18 cellular contexts compared by ENCODE assay signal in the genomic region with DNA sequence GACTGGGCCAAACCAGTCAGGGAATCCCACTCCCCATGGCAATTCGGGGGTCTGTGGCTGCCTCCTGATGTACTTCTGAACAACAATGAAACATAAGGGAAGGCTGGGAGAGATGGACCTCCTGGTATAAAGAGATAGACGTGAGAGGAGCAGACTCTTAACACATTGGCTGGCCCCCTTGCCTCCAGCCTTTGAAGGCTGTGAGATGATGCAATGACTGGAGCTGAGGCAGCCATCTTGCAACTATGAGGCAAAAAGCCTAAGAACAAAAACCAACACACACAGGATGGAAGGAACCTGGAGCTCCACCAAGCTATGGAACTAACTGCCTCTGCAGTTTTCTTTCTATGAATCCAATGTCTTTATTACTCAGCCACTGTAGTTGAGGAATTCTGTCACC. TPM values are rescaled to one million over a fixed set of nuclear protein-coding genes. Genes with fewer than 3 reads are reported as not detected.
"Had no signal": no experiment of that assay in that cellular context is flagged by ENCODE, and none has a peak within 500 bp of the region (broad histone marks: within the 10 kb centered on the region; RNA-seq: fewer than 3 reads in every experiment).

No MANE protein-coding gene starts in this region.

RNA-seq across cellular contexts. Expression of a gene that starts 58.8 kb away (rescaled TPM):
- total RNA-seq: activated naive CD4-positive, alpha-beta T cell treated with anti-CD3 and anti-CD28 coated beads for 36 hours; activated naive CD4-positive, alpha-beta T cell treated with anti-CD3 and anti-CD28 coated beads, Interleukin-2, amount 50 U/mL, for 72 hours; activated naive CD8-positive, alpha-beta T cell treated with anti-CD3 and anti-CD28 coated beads, Interleukin-2, amount 10 ng/mL, durations not matched to agents 7 days and 5 days; activated T-cell treated with anti-CD3 and anti-CD28 coated beads, Interleukin-2, amount 50 U/mL, for 4 hours; activated T-cell treated with anti-CD3 and anti-CD28 coated beads, Interleukin-2, amount 50 U/mL, for 72 hours; activated T-helper 1 cell treated with anti-CD3 and anti-CD28 coated beads, Interleukin-12 subunit alpha, Interleukin-12 subunit beta, Interleukin-2, Interleukin-4 antibody, amounts not matched to agents 30 ng/mL and 10 ng/mL and 1 ng/mL, durations not matched to agents 14 hours and 24 hours and 36 hours; activated T-helper 17 cell treated with anti-CD3 and anti-CD28 coated beads, Interleukin-2, amount 50 U/mL, for 72 hours; activated T-helper 2 cell treated with anti-CD3 and anti-CD28 coated beads, Interferon-gamma antibody, Interleukin-2, Interleukin-4, amounts not matched to agents 10 μg/mL and 5 μg/mL and 100 μg/mL, durations not matched to agents 14 hours and 24 hours and 36 hours; adrenal gland; aorta; ascending aorta; astrocyte; body of pancreas; breast epithelium; bronchial epithelial cell; cardiac muscle cell; cerebellum had no signal
- polyA plus RNA-seq: adipose tissue, adrenal gland, aorta, cardiac muscle cell had no signal
